Comparison of ENCODE assay signal across 1 cellular context in genomic region chr15:42576040-42576594, GRCh38.
TF ChIP-seq lines count a peak whose summit lies in the region.

No MANE protein-coding gene starts in this region.

TF ChIP-seq in H1, 55 proteins besides CTCF, POLR2A, EP300 and RAD21:
- TF ChIP-seq NANOG (IDR thresholded peaks at IDR 0.05; ENCODE audit: insufficient read depth, low read depth, low read length, poor library complexity, severe bottlenecking) (no peak), KDM4A (IDR thresholded peaks at IDR 0.05; ENCODE audit: low read depth, low read length, severe bottlenecking) (peak; percentile 46), SUZ12 (IDR thresholded peaks at IDR 0.05; ENCODE audit: low read length) (peak; percentile 56; the same call in 1 of the 2 replicates)
